In genomic region chr10:5188358-5188757, GRCh38 we compare ENCODE assay signal across 29 cellular contexts. TPM values are rescaled to one million over a fixed set of nuclear protein-coding genes. Genes with fewer than 3 reads are reported as not detected.
"Had no signal": no experiment of that assay in that cellular context is flagged by ENCODE, and none has a peak within 500 bp of the region (broad histone marks: within the 10 kb centered on the region; RNA-seq: fewer than 3 reads in every experiment).

No MANE protein-coding gene starts in this region.

- H3K4me1 Mint-ChIP-seq: activated CD4-positive, alpha-beta memory T cell treated with anti-CD3 and anti-CD28 coated beads, Interleukin-2, amount 10 ng/mL, durations not matched to agents 7 days and 5 days; activated naive CD4-positive, alpha-beta T cell treated with anti-CD3 and anti-CD28 coated beads, Interleukin-2, amount 10 ng/mL, durations not matched to agents 7 days and 5 days; activated naive CD8-positive, alpha-beta T cell treated with anti-CD3 and anti-CD28 coated beads for 36 hours; activated T-helper 17 cell treated with anti-CD3 and anti-CD28 coated beads, Interleukin-2, amount 50 U/mL, for 72 hours had no signal

- H3K9me3 Mint-ChIP-seq: activated naive CD4-positive, alpha-beta T cell treated with anti-CD3 and anti-CD28 coated beads, Interleukin-2, amount 10 ng/mL, durations not matched to agents 7 days and 5 days; activated naive CD8-positive, alpha-beta T cell treated with anti-CD3 and anti-CD28 coated beads for 36 hours; activated T-helper 17 cell treated with anti-CD3 and anti-CD28 coated beads, Interleukin-2, amount 50 U/mL, for 72 hours had no signal

- H3K9me3 ChIP-seq: SJCRH30, SK-N-SH had no signal

- ATAC-seq: activated T-helper 17 cell treated with anti-CD3 and anti-CD28 coated beads, Interleukin-2, amount 50 U/mL, for 72 hours had no signal

- H3K27me3 ChIP-seq: brain microvascular endothelial cell, SJCRH30 had no signal

- DNase-seq: activated CD4-positive, alpha-beta memory T cell treated with anti-CD3 and anti-CD28 coated beads, Interleukin-2, amount 10 ng/mL, durations not matched to agents 7 days and 5 days; activated CD4-positive, alpha-beta T cell treated with anti-CD3 and anti-CD28 coated beads, Interleukin-2, amount 50 U/mL, for 1 hour; activated CD4-positive, CD25-positive, alpha-beta regulatory T cell; activated gamma-delta T cell; activated naive CD4-positive, alpha-beta T cell treated with anti-CD3 and anti-CD28 coated beads, Interleukin-2, amount 10 ng/mL, durations not matched to agents 7 days and 5 days; activated naive CD8-positive, alpha-beta T cell treated with anti-CD3 and anti-CD28 coated beads for 36 hours; activated T-cell treated with anti-CD3 and anti-CD28 coated beads for 4 hours; activated T-cell treated with anti-CD3 and anti-CD28 coated beads, Interleukin-2, amount 50 U/mL, for 48 hours; brain microvascular endothelial cell; Kasumi-1; NCI-H1048; NCI-H146; NCI-H1930; NCI-H2171; NCI-H2227 treated with DMSO at 0.1 percent for 48 hours; NCI-H526 treated with DMSO at 0.1 percent for 48 hours; NCI-H82; SJCRH30; SK-N-SH; T-helper 1 cell had no signal

- H3K27ac ChIP-seq: brain microvascular endothelial cell, SJCRH30, VCaP had no signal

- H3K27ac Mint-ChIP-seq: activated CD4-positive, alpha-beta memory T cell treated with anti-CD3 and anti-CD28 coated beads, Interleukin-2, amount 10 ng/mL, durations not matched to agents 7 days and 5 days; activated naive CD4-positive, alpha-beta T cell treated with anti-CD3 and anti-CD28 coated beads, Interleukin-2, amount 10 ng/mL, durations not matched to agents 7 days and 5 days; activated naive CD8-positive, alpha-beta T cell treated with anti-CD3 and anti-CD28 coated beads for 36 hours; activated T-helper 17 cell treated with anti-CD3 and anti-CD28 coated beads, Interleukin-2, amount 50 U/mL, for 72 hours had no signal

- H3K27me3 Mint-ChIP-seq: activated CD4-positive, alpha-beta memory T cell treated with anti-CD3 and anti-CD28 coated beads, Interleukin-2, amount 10 ng/mL, durations not matched to agents 7 days and 5 days; activated naive CD4-positive, alpha-beta T cell treated with anti-CD3 and anti-CD28 coated beads, Interleukin-2, amount 10 ng/mL, durations not matched to agents 7 days and 5 days; activated naive CD8-positive, alpha-beta T cell treated with anti-CD3 and anti-CD28 coated beads for 36 hours; activated T-helper 17 cell treated with anti-CD3 and anti-CD28 coated beads, Interleukin-2, amount 50 U/mL, for 72 hours had no signal

- H3K4me1 ChIP-seq: SJCRH30 had no signal

- H3K4me3 ChIP-seq: SJCRH30 had no signal

- H3K4me3 Mint-ChIP-seq: activated CD4-positive, alpha-beta memory T cell treated with anti-CD3 and anti-CD28 coated beads, Interleukin-2, amount 10 ng/mL, durations not matched to agents 7 days and 5 days; activated naive CD4-positive, alpha-beta T cell treated with anti-CD3 and anti-CD28 coated beads, Interleukin-2, amount 10 ng/mL, durations not matched to agents 7 days and 5 days; activated naive CD8-positive, alpha-beta T cell treated with anti-CD3 and anti-CD28 coated beads for 36 hours; activated T-helper 17 cell treated with anti-CD3 and anti-CD28 coated beads, Interleukin-2, amount 50 U/mL, for 72 hours had no signal

- H3K36me3 ChIP-seq: brain microvascular endothelial cell, SJCRH30 had no signal

- H3K36me3 Mint-ChIP-seq: activated naive CD4-positive, alpha-beta T cell treated with anti-CD3 and anti-CD28 coated beads, Interleukin-2, amount 10 ng/mL, durations not matched to agents 7 days and 5 days; activated naive CD8-positive, alpha-beta T cell treated with anti-CD3 and anti-CD28 coated beads for 36 hours had no signal

- H3K9ac ChIP-seq: SK-N-SH had no signal

RNA-seq across cellular contexts. Expression of gene AKR1C8, which starts 3.4 kb away (rescaled TPM):
- total RNA-seq: activated CD8-positive, alpha-beta memory T cell treated with anti-CD3 and anti-CD28 coated beads for 36 hours; M059J; OCI-LY7; RPMI7951 had no signal
- polyA plus RNA-seq: SK-N-SH had no signal

RNA-seq across cellular contexts. Expression of gene AKR1C4, which starts 8.3 kb away (rescaled TPM):
- total RNA-seq: activated CD4-positive, alpha-beta memory T cell treated with anti-CD3 and anti-CD28 coated beads, Interleukin-2, amount 10 ng/mL, durations not matched to agents 7 days and 5 days; activated CD8-positive, alpha-beta memory T cell treated with anti-CD3 and anti-CD28 coated beads for 36 hours; activated naive CD8-positive, alpha-beta T cell treated with anti-CD3 and anti-CD28 coated beads for 36 hours; M059J; NCI-H460; OCI-LY7; RPMI7951; SJCRH30; T-helper 2 cell treated with Interferon-gamma antibody and Interleukin-4, amounts not matched to agents 100 ng/mL and 5 ng/mL, for 36 hours had no signal
- polyA plus RNA-seq: adipose tissue, SK-N-SH had no signal
